ENCODE assay signal across 8 cellular contexts in genomic region chr10:33335800-33336605, GRCh38. TPM values are rescaled to one million over a fixed set of nuclear protein-coding genes. Genes with fewer than 3 reads are reported as not detected.
DNase-seq lines count a peak whose midpoint lies in the region; ATAC-seq and TF ChIP-seq lines count a peak whose summit lies in the region.

No MANE protein-coding gene starts in this region.

- peaks cover 19% of the 10 kb centered on the region for H3K4me1 Mint-ChIP-seq in activated CD4-positive, alpha-beta memory T cell treated with anti-CD3 and anti-CD28 coated beads for 36 hours (ENCODE audit: low read depth)
- peaks cover 29% of the 10 kb centered on the region for H3K4me1 Mint-ChIP-seq in nephron

- H3K4me3 ChIP-seq in fibroblast of pulmonary artery (replicated peaks; ENCODE audit: low read depth, low read length) = peak overlapping the region; percentile 89

- DNase-seq in stimulated activated CD4-positive, alpha-beta T cell treated with anti-CD3 and anti-CD28 coated beads, Interleukin-15, amount 100 ng/mL, for 24 hours = peak; percentile 13
- DNase-seq in stimulated activated CD4-positive, alpha-beta T cell treated with anti-CD3 and anti-CD28 coated beads, Interleukin-4, amount 100 ng/mL, for 24 hours = no peak
- peak; percentile 11 for DNase-seq in activated CD4-positive, alpha-beta memory T cell treated with anti-CD3 and anti-CD28 coated beads for 36 hours
- peak; percentile 67 for DNase-seq in fibroblast of pulmonary artery (ENCODE audit: low read depth)

- intact Hi-C loops in activated CD4-positive, alpha-beta memory T cell treated with anti-CD3 and anti-CD28 coated beads for 36 hours (cut with micrococcal nuclease) = loop anchor here (5.0 to 10.0 kb wide), 4 partner anchors 41 to 789 kb away; no protein-coding TSS in a partner anchor

- ATAC-seq in HG03457 (IDR thresholded peaks at IDR 0.05; ENCODE audit: unreplicated experiment) = no peak
- ATAC-seq in GM18498 (IDR thresholded peaks at IDR 0.05; ENCODE audit: unreplicated experiment) = no peak
- ATAC-seq in HG02840 (IDR thresholded peaks at IDR 0.05; ENCODE audit: low FRiP score, unreplicated experiment) = no peak

- TF ChIP-seq CTCF in fibroblast of pulmonary artery (IDR thresholded peaks at IDR 0.05; ENCODE audit: low read length, missing control alignments) (no peak), nephron (IDR thresholded peaks at IDR 0.05; ENCODE audit: unreplicated experiment in 3 of 3) (no peak)

- H3K4me3 Mint-ChIP-seq in activated CD4-positive, alpha-beta memory T cell treated with anti-CD3 and anti-CD28 coated beads for 36 hours = peak overlapping the region; percentile 44
- peak overlapping the region; percentile 88 to 97 (median 92) for H3K4me3 Mint-ChIP-seq in nephron

- H3K36me3 Mint-ChIP-seq in activated CD4-positive, alpha-beta memory T cell treated with anti-CD3 and anti-CD28 coated beads for 36 hours = no peaks in the 10 kb centered on the region
- H3K36me3 Mint-ChIP-seq in nephron (ENCODE audit: low read depth) = peaks cover 16% of the 10 kb centered on the region

- CTCF ChIA-PET in activated CD4-positive, alpha-beta memory T cell treated with anti-CD3 and anti-CD28 coated beads for 36 hours (lab: Charles Lee) = interaction anchor here (0.7 to 1.6 kb wide), 4 partner anchors 41 to 1302 kb away, joined by 3 to 4 read pairs (median 3); no protein-coding TSS in a partner anchor

- H3K9me3 Mint-ChIP-seq in activated CD4-positive, alpha-beta memory T cell treated with anti-CD3 and anti-CD28 coated beads for 36 hours = no peaks in the 10 kb centered on the region
- no peaks in the 10 kb centered on the region for H3K9me3 Mint-ChIP-seq in nephron

- POLR2A ChIA-PET in activated CD4-positive, alpha-beta memory T cell treated with anti-CD3 and anti-CD28 coated beads for 36 hours (lab: Charles Lee) = no interaction called here

- peaks cover 55% of the 10 kb centered on the region for H3K27me3 Mint-ChIP-seq in activated CD4-positive, alpha-beta memory T cell treated with anti-CD3 and anti-CD28 coated beads for 36 hours
- H3K27me3 Mint-ChIP-seq in nephron (ENCODE audit: low read depth) = no peaks in the 10 kb centered on the region

- no peak overlapping the region for H3K27ac Mint-ChIP-seq in activated CD4-positive, alpha-beta memory T cell treated with anti-CD3 and anti-CD28 coated beads for 36 hours
- peak overlapping the region; percentile 93 to 98 (median 96) for H3K27ac Mint-ChIP-seq in nephron

RNA-seq across cellular contexts. Expression of gene NRP1, which starts 1.5 kb away (rescaled TPM):
- total RNA-seq in activated CD4-positive, alpha-beta memory T cell treated with anti-CD3 and anti-CD28 coated beads for 36 hours = 1 to 10 TPM; 1.5 to 1.6 TPM
